In the genomic region with DNA sequence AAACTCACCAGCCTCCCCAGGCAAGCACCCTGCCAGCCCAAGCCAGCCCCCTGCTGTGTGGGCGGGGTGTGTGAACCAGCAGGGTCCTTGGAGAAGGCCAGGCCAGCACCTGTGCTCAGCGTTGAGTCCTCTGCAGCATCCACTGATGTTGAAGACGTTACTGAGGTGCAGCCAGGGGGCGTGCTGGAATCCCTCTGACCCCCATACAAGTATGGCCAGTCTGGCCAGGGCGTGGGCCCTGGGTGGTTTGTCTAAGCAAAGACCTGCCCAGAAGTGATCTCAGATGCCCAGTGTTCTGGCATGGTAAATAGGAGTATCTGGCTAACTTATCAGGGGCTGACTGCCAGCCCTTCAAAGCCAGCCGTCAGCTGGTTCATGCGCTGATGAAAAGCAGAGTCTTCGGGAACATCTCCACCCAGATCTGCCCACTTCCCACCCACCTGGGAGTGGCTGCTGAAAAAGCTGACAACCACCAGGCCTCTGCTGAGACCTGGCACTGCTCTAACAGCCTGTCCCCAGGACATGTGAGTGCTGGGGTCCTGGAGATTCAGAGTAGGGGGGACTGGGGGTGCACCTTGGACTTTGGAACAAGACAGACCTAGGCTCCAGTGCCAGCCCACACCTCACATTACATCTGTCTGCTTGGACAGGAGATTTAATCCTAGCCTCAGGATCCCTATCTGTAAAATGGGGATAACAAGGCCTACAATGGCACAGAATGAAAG, we compare ENCODE assay signal across 8 cellular contexts. TPM values are rescaled to one million over a fixed set of nuclear protein-coding genes. Genes with fewer than 3 reads are reported as not detected.
DNase-seq lines count a peak whose midpoint lies in the region; ATAC-seq lines count a peak whose summit lies in the region.

No MANE protein-coding gene starts in this region.

- H3K4me3 ChIP-seq in H7 (ENCODE audit: insufficient read depth, low read depth, low read length) = no peak overlapping the region
- H3K4me3 ChIP-seq in skeletal muscle satellite cell (ENCODE audit: low read length) = no peak overlapping the region

- H3K4me1 ChIP-seq in skeletal muscle satellite cell (ENCODE audit: control insufficient read depth, insufficient read depth, low read length) = peaks cover 82% of the 10 kb centered on the region

- H3K4me2 ChIP-seq in skeletal muscle satellite cell (ENCODE audit: low read length) = peak overlapping the region; percentile 64

- no peak overlapping the region for H3K4me3 Mint-ChIP-seq in activated naive CD4-positive, alpha-beta T cell treated with anti-CD3 and anti-CD28 coated beads, Interleukin-2, amount 10 ng/mL, durations not matched to agents 7 days and 5 days

- ATAC-seq in HG03039 (IDR thresholded peaks at IDR 0.05; ENCODE audit: unreplicated experiment) (no peak), GM18511 (IDR thresholded peaks at IDR 0.05; ENCODE audit: unreplicated experiment) (no peak)

- H3K36me3 Mint-ChIP-seq in activated naive CD4-positive, alpha-beta T cell treated with anti-CD3 and anti-CD28 coated beads, Interleukin-2, amount 10 ng/mL, durations not matched to agents 7 days and 5 days = peaks cover 1% of the 10 kb centered on the region

- no peaks in the 10 kb centered on the region for H3K9me3 Mint-ChIP-seq in activated naive CD4-positive, alpha-beta T cell treated with anti-CD3 and anti-CD28 coated beads, Interleukin-2, amount 10 ng/mL, durations not matched to agents 7 days and 5 days

- peak overlapping the region; percentile 60 for H3K9ac ChIP-seq in skeletal muscle satellite cell (ENCODE audit: low read depth, low read length)

- peaks cover 42% of the 10 kb centered on the region for H3K4me1 Mint-ChIP-seq in activated naive CD4-positive, alpha-beta T cell treated with anti-CD3 and anti-CD28 coated beads, Interleukin-2, amount 10 ng/mL, durations not matched to agents 7 days and 5 days

- H3K27me3 ChIP-seq in H7 (ENCODE audit: control insufficient read depth, insufficient read depth, low read length) = no peaks in the 10 kb centered on the region
- no peaks in the 10 kb centered on the region for H3K27me3 ChIP-seq in skeletal muscle satellite cell (ENCODE audit: control insufficient read depth, insufficient read depth, low read length)

- CTCF ChIA-PET in activated naive CD4-positive, alpha-beta T cell treated with anti-CD3 and anti-CD28 coated beads, Interleukin-2, amount 10 ng/mL, durations not matched to agents 7 days and 5 days (lab: Charles Lee) = interaction anchor here (1.0 to 1.7 kb wide), 3 partner anchors 12 to 27 kb away, joined by 3 read pairs; no protein-coding TSS in a partner anchor

- intact Hi-C loops in cardiac septum (cut with DNase I) = loop anchor here (1.0 to 2.0 kb wide), 2 partner anchors 38 to 105 kb away; no protein-coding TSS in a partner anchor

- no peak overlapping the region for H3K27ac Mint-ChIP-seq in activated naive CD4-positive, alpha-beta T cell treated with anti-CD3 and anti-CD28 coated beads, Interleukin-2, amount 10 ng/mL, durations not matched to agents 7 days and 5 days

- H3K36me3 ChIP-seq in H7 (replicated peaks; ENCODE audit: control insufficient read depth, insufficient read depth, low read length) = no peaks in the 10 kb centered on the region; the same call in 1 of the 2 replicates
- peaks cover 28% of the 10 kb centered on the region for H3K36me3 ChIP-seq in skeletal muscle satellite cell (ENCODE audit: insufficient read depth, low read length)

- DNase-seq in H7 = peak; percentile 74
- DNase-seq in activated naive CD4-positive, alpha-beta T cell treated with anti-CD3 and anti-CD28 coated beads, Interleukin-2, amount 10 ng/mL, durations not matched to agents 7 days and 5 days = peak; percentile 27
- peak; percentile 85 for DNase-seq in cardiac septum (ENCODE audit: low spot score)
- no peak for DNase-seq in NK-92 (lab: John Stamatoyannopoulos, UW; ENCODE audit: unreplicated experiment)
- DNase-seq in activated CD4-positive, alpha-beta T cell treated with anti-CD3 and anti-CD28 coated beads, Interleukin-2, amount 50 U/mL, for 48 hours = no peak

- no peaks in the 10 kb centered on the region for H3K27me3 Mint-ChIP-seq in activated naive CD4-positive, alpha-beta T cell treated with anti-CD3 and anti-CD28 coated beads, Interleukin-2, amount 10 ng/mL, durations not matched to agents 7 days and 5 days

- H3K9me3 ChIP-seq in skeletal muscle satellite cell (replicated peaks; ENCODE audit: low read length) = no peaks in the 10 kb centered on the region

RNA-seq across cellular contexts. Expression of a gene that starts 41.1 kb away (rescaled TPM):
- total RNA-seq in H7 (2014; rRNA removed; shearing (Covaris generic)) = 161 and 169 TPM in 2 replicates
- 346 TPM for total RNA-seq in cardiac septum
- 110 and 141 TPM in 2 replicates for total RNA-seq in skeletal muscle satellite cell (2012; rRNA removed)

Comparison
In these comparisons a context has a peak if more than half of its experiments do, and no peak if none do; other contexts are left out.
1. DNase-seq: peak in H7 (single experiment), activated naive CD4-positive, alpha-beta T cell treated with anti-CD3 and anti-CD28 coated beads, Interleukin-2, amount 10 ng/mL, durations not matched to agents 7 days and 5 days (single experiment) and cardiac septum (single experiment); none in NK-92 (single experiment) and activated CD4-positive, alpha-beta T cell treated with anti-CD3 and anti-CD28 coated beads, Interleukin-2, amount 50 U/mL, for 48 hours (0 of 2).